8 cellular contexts compared by ENCODE assay signal in the genomic region with DNA sequence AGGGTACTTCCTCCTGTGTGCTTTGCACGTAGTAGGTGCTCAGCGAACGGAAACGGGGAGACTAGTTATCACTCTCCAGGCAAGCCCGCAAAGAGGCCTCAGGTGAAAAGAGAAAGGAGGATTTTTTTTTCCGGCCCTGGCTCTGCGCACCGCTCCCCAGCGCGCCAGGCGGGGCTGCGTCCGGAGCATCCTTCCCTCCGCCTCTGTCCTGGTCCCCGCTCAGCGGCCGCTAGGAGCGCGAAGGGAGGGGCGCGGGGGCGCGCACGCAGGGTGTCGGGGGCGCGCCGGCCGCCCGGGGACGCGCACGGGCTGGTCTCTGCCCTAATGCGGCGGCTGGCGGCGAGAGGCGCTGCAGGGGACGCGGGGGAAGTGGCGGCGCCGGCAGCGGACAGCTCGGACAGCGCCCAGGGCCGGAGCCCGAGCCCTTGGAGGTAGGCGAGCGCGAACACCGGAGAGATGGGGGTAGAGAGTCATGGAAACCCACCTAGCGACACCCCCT. TPM values are rescaled to one million over a fixed set of nuclear protein-coding genes. Genes with fewer than 3 reads are reported as not detected.
DNase-seq lines count a peak whose midpoint lies in the region; ATAC-seq and TF ChIP-seq lines count a peak whose summit lies in the region.

No MANE protein-coding gene starts in this region.

- H3K4me3 ChIP-seq in foreskin fibroblast (ENCODE audit: low read depth in 1 of 2, low read length in 2 of 2): peak overlapping the region; percentile 57 to 71

- H3K9me3 Mint-ChIP-seq in natural killer cell treated with Interleukin-12 subunit alpha and Interleukin-12 subunit beta and Interleukin-15 and Interleukin-18, amount 100 ng/mL, for 72 hours: no peaks in the 10 kb centered on the region

- H3K4me3 Mint-ChIP-seq in natural killer cell treated with Interleukin-12 subunit alpha and Interleukin-12 subunit beta and Interleukin-15 and Interleukin-18, amount 100 ng/mL, for 72 hours: no peak overlapping the region

- H3K4me1 Mint-ChIP-seq in natural killer cell treated with Interleukin-12 subunit alpha and Interleukin-12 subunit beta and Interleukin-15 and Interleukin-18, amount 100 ng/mL, for 72 hours (ENCODE audit: low read depth in 2 of 2): peaks cover 7% of the 10 kb centered on the region in 2 donors

- TF ChIP-seq CTCF in foreskin fibroblast (IDR thresholded peaks at IDR 0.05; ENCODE audit: low read depth, low read length): no peak

- H3K27ac ChIP-seq in temporal lobe (ENCODE audit: low read depth, low read length): peak overlapping the region; percentile 84

- peak; percentile 67 to 83 for ATAC-seq in natural killer cell treated with Interleukin-12 subunit alpha and Interleukin-12 subunit beta and Interleukin-15 and Interleukin-18, amount 100 ng/mL, for 72 hours
- ATAC-seq in GM18519 (IDR thresholded peaks at IDR 0.05; ENCODE audit: low FRiP score, unreplicated experiment) (no peak), GM18868 (IDR thresholded peaks at IDR 0.05; ENCODE audit: unreplicated experiment) (no peak)

- peaks cover 44 to 51% of the 10 kb centered on the region in 2 donors for H3K27me3 Mint-ChIP-seq in natural killer cell treated with Interleukin-12 subunit alpha and Interleukin-12 subunit beta and Interleukin-15 and Interleukin-18, amount 100 ng/mL, for 72 hours

- peak; percentile 91 for DNase-seq in ELF-1 (ENCODE audit: low read depth, low spot score)
- peak; percentile 86 to 90 for DNase-seq in NCI-H2081 (lab: John Stamatoyannopoulos, UW)
- peak; percentile 27 for DNase-seq in activated T-cell treated with anti-CD3 and anti-CD28 coated beads, Interleukin-2, amount 50 U/mL, for 1 hour
- DNase-seq in foreskin fibroblast: peak; percentile 62 to 88
- no peak for DNase-seq in natural killer cell treated with Interleukin-12 subunit alpha and Interleukin-12 subunit beta and Interleukin-15 and Interleukin-18, amount 100 ng/mL, for 72 hours (ENCODE audit: low spot score)

- no peaks in the 10 kb centered on the region for H3K36me3 Mint-ChIP-seq in natural killer cell treated with Interleukin-12 subunit alpha and Interleukin-12 subunit beta and Interleukin-15 and Interleukin-18, amount 100 ng/mL, for 72 hours

- no peak overlapping the region for H3K27ac Mint-ChIP-seq in natural killer cell treated with Interleukin-12 subunit alpha and Interleukin-12 subunit beta and Interleukin-15 and Interleukin-18, amount 100 ng/mL, for 72 hours

RNA-seq across cellular contexts. Expression of gene NFASC, which starts 42.3 kb away (rescaled TPM):
- under 1 TPM; 0.36 to 0.71 TPM for total RNA-seq in natural killer cell treated with Interleukin-12 subunit alpha and Interleukin-12 subunit beta and Interleukin-15 and Interleukin-18, amount 100 ng/mL, for 72 hours
- 35.2 TPM for total RNA-seq in temporal lobe

Comparison
In these comparisons a context has a peak if more than half of its experiments do, and no peak if none do; other contexts are left out.
1. ATAC-seq: peak in natural killer cell treated with Interleukin-12 subunit alpha and Interleukin-12 subunit beta and Interleukin-15 and Interleukin-18, amount 100 ng/mL, for 72 hours (2 of 2); none in GM18519 (single experiment) and GM18868 (single experiment).
2. RNA of gene NFASC, which starts 42.3 kb away (total RNA-seq): 35.2 TPM in temporal lobe (single experiment); 0.36 to 0.71 TPM in natural killer cell treated with Interleukin-12 subunit alpha and Interleukin-12 subunit beta and Interleukin-15 and Interleukin-18, amount 100 ng/mL, for 72 hours; every median in the first group is over 10 times any median in the second.